Comparison of ENCODE assay signal across 9 cellular contexts in the genomic region with DNA sequence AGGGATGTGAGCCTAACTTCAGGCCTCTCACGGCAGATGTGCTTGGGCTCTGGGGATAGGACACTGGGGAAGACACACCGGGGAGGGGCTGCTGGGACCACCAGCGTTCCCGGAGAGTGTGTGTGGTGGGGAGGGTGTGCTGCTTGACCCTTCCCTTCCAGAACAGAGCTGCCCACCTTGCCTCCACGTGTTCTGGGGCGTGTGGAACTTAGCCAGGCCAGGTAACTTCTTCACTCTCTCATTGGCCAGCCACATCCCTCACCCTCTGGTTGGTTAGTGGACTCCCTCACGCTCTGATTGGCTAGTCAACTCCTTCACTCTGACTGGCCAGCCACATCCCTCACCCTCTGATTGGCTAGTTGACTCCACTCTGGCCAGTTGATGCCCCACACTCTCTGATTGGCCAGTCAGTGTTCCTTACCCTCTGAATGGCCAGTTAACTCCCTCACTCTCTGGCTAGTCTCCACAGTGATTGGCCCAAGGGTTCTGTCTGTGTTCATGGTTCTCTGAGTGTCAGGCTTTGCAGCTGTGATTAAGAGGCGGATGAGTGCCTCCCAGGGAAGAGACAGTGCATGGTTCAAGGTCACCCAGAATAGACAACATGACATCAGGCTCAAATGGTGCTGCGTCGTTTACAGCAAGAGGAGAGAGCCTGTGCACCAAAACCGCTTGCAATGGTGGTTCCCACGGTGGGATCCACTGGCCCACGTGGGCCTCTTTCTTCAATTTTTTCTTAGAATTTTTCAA. TPM values are rescaled to one million over a fixed set of nuclear protein-coding genes. Genes with fewer than 3 reads are reported as not detected.
DNase-seq lines count a peak whose midpoint lies in the region; ATAC-seq and TF ChIP-seq lines count a peak whose summit lies in the region.
"Had no signal": no experiment of that assay in that cellular context is flagged by ENCODE, and none has a peak within 500 bp of the region (broad histone marks: within the 10 kb centered on the region; RNA-seq: fewer than 3 reads in every experiment).

No MANE protein-coding gene starts in this region.

- peak overlapping the region; percentile 59; the same call in 1 of the 2 replicates for H2AFZ ChIP-seq in Karpas-422 (ENCODE audit: low read length)

- H3K4me3 ChIP-seq in Karpas-422 (ENCODE audit: low read length) (no peak overlapping the region), liver (ENCODE audit: low read depth in 1 of 3, low read length in 3 of 3) (no peak overlapping the region)

- TF ChIP-seq CTCF in liver (IDR thresholded peaks at IDR 0.05; ENCODE audit: low read depth, low read length, missing input control), result no peak

- no peak for TF ChIP-seq RAD21 in liver (IDR thresholded peaks at IDR 0.05)

- H3K36me3 ChIP-seq in Karpas-422 (ENCODE audit: insufficient read depth, low read length), result no peaks in the 10 kb centered on the region
- no peaks in the 10 kb centered on the region for H3K36me3 ChIP-seq in liver (ENCODE audit: control insufficient read depth in 4 of 4, insufficient read depth in 3 of 4, low read depth in 1 of 4, low read length in 3 of 4)
- H3K36me3 ChIP-seq: neutrophil had no signal

- H4K20me1 ChIP-seq in Karpas-422 (ENCODE audit: insufficient read depth, low read depth, low read length), result no peaks in the 10 kb centered on the region

- peak overlapping the region; percentile 23; the same call in 1 of the 2 replicates for H3K27ac ChIP-seq in Karpas-422 (ENCODE audit: low read length)
- H3K27ac ChIP-seq in liver (ENCODE audit: low read depth in 1 of 2, low read length in 2 of 2), result no peak overlapping the region
- H3K27ac ChIP-seq: neutrophil had no signal

- H3K27me3 ChIP-seq in Karpas-422 (ENCODE audit: low read length) (no peaks in the 10 kb centered on the region), liver (ENCODE audit: control insufficient read depth in 4 of 4, insufficient read depth in 4 of 4, low read length in 3 of 4) (no peaks in the 10 kb centered on the region)
- H3K27me3 ChIP-seq: neutrophil had no signal

- H3K9ac ChIP-seq in Karpas-422 (ENCODE audit: low read length) (0 out of 2 replicates have a peak overlapping the region, but pooled peaks have one; percentile 4), liver (ENCODE audit: low read depth in 1 of 2, low read length in 2 of 2) (no peak overlapping the region)

- H3K9me2 ChIP-seq in Karpas-422 (replicated peaks; ENCODE audit: insufficient read depth, low read length), result no peaks in the 10 kb centered on the region

- no peaks in the 10 kb centered on the region for H3K9me3 ChIP-seq in Karpas-422 (ENCODE audit: low read length)
- no peaks in the 10 kb centered on the region for H3K9me3 ChIP-seq in liver (ENCODE audit: control insufficient read depth in 4 of 4, low read length in 3 of 4)
- H3K9me3 ChIP-seq: neutrophil had no signal

- peak overlapping the region; percentile 5 for H3K4me2 ChIP-seq in Karpas-422 (ENCODE audit: low read depth, low read length, poor library complexity, severe bottlenecking)

- H3K79me2 ChIP-seq in Karpas-422 (ENCODE audit: low read length), result no peaks in the 10 kb centered on the region

- H3K4me1 ChIP-seq in Karpas-422 (ENCODE audit: low read length) (peaks cover 18% of the 10 kb centered on the region), liver (ENCODE audit: control insufficient read depth in 4 of 4, insufficient read depth in 4 of 4, low read length in 3 of 4) (no peaks in the 10 kb centered on the region)

- ATAC-seq in HG03354 (IDR thresholded peaks at IDR 0.05; ENCODE audit: poor library complexity, severe bottlenecking, unreplicated experiment) (no peak), HG03095 (IDR thresholded peaks at IDR 0.05; ENCODE audit: unreplicated experiment) (no peak)

- 80% methylated on average over 13 of the region's 13 CpGs for WGBS in liver

- DNase-seq in EL, result peak; percentile 50
- peak; percentile 94 for DNase-seq in Karpas-422
- peak; percentile 31 for DNase-seq in astrocyte of the hippocampus (ENCODE audit: low read depth, low spot score)
- DNase-seq in stimulated activated CD4-positive, alpha-beta T cell treated with anti-CD3 and anti-CD28 coated beads, Interleukin-15, amount 100 ng/mL, for 24 hours, result no peak
- DNase-seq in cerebellar nuclear complex (lab: John Stamatoyannopoulos, UW), result no peak

TF ChIP-seq in liver, 16 proteins besides CTCF, POLR2A, EP300 and RAD21:
- no peak for TF ChIP-seq JUND (IDR thresholded peaks at IDR 0.05)
- peak; percentile 51 for TF ChIP-seq SP1 (IDR thresholded peaks at IDR 0.05)
- no peak for TF ChIP-seq RXRA (IDR thresholded peaks at IDR 0.05)

RNA-seq across cellular contexts. Expression of gene TMEM235, which starts 10.0 kb away (rescaled TPM):
- total RNA-seq in Karpas-422 (2014; rRNA removed; shearing (Covaris generic); ENCODE audit: low replicate concordance), result not detected in 2 replicates
- not detected for total RNA-seq in liver
- polyA plus RNA-seq in liver, result under 1 TPM in 1 of 2 donors, not detected in 1; 0.02 TPM

RNA-seq across cellular contexts. Expression of gene BIRC5, which starts 27.4 kb away (rescaled TPM):
- total RNA-seq in Karpas-422 (2014; rRNA removed; shearing (Covaris generic); ENCODE audit: low replicate concordance), result 45.4 and 46.8 TPM in 2 replicates
- total RNA-seq in liver, result 10 to 100 TPM in 1 of 2 donors, under 1 TPM in 1; 0.42 to 73.2 TPM
- 1 to 10 TPM; 2.2 to 3.9 TPM for polyA plus RNA-seq in liver

RNA-seq across cellular contexts. Expression of gene AFMID, which starts 54.3 kb away (rescaled TPM):
- total RNA-seq in Karpas-422 (2014; rRNA removed; shearing (Covaris generic); ENCODE audit: low replicate concordance), result 94.3 and 104 TPM in 2 replicates
- total RNA-seq in liver, result 100 to 1,000 TPM in 1 of 2 donors, 10 to 100 TPM in 1; 73.4 to 201 TPM
- 100 to 1,000 TPM; 112 to 165 TPM for polyA plus RNA-seq in liver

RNA-seq across cellular contexts. Expression of gene TK1, which starts 54.6 kb away (rescaled TPM):
- total RNA-seq in Karpas-422 (2014; rRNA removed; shearing (Covaris generic); ENCODE audit: low replicate concordance), result 22.7 and 48.0 TPM in 2 replicates
- 10 to 100 TPM in 1 of 2 donors, under 1 TPM in 1; 0.84 to 97.6 TPM for total RNA-seq in liver
- 10 to 100 TPM in 1 of 2 donors, 1 to 10 TPM in 1; 5.9 to 14.2 TPM for polyA plus RNA-seq in liver

Comparison
In these comparisons a context has a peak if more than half of its experiments do, and no peak if none do; other contexts are left out.
1. DNase-seq: peak in EL (single experiment), Karpas-422 (single experiment) and astrocyte of the hippocampus (single experiment); none in stimulated activated CD4-positive, alpha-beta T cell treated with anti-CD3 and anti-CD28 coated beads, Interleukin-15, amount 100 ng/mL, for 24 hours (single experiment) and cerebellar nuclear complex (0 of 2).